ENCODE assay signal across 26 cellular contexts in genomic region chr12:130877333-130877732, GRCh38. TPM values are rescaled to one million over a fixed set of nuclear protein-coding genes. Genes with fewer than 3 reads are reported as not detected.
A peak's percentile ranks its signal among the peaks of the same experiment; 100 is the strongest.
DNase-seq lines count a peak whose midpoint lies in the region; ATAC-seq, FAIRE-seq and TF ChIP-seq lines count a peak whose summit lies in the region.
"Had no signal": no experiment of that assay in that cellular context is flagged by ENCODE, and none has a peak within 500 bp of the region (broad histone marks: within the 10 kb centered on the region; RNA-seq: fewer than 3 reads in every experiment).

No MANE protein-coding gene starts in this region.

- H3K36me3 Mint-ChIP-seq in Calu3 (ENCODE audit: insufficient read depth, unreplicated experiment): peaks cover 67% of the 10 kb centered on the region
- peaks cover 54% of the 10 kb centered on the region for H3K36me3 Mint-ChIP-seq in GM23338 (ENCODE audit: low read depth)

- H3K23me2 ChIP-seq in H1 (ENCODE audit: low read depth, low read length): peaks cover 8% of the 10 kb centered on the region

- H2BK120ac ChIP-seq in H1 (replicated peaks; ENCODE audit: low read depth, low read length): no peak overlapping the region

- FAIRE-seq in H1 (lab: Jason Lieb, UNC): no peak
- FAIRE-seq: astrocyte, keratinocyte had no signal

- no peak overlapping the region for H3K18ac ChIP-seq in H1 (ENCODE audit: extremely low read depth, low read length)

- H3K4ac ChIP-seq in H1 (replicated peaks; ENCODE audit: insufficient read length, low read depth, low read length): no peak overlapping the region

- H3K79me2 ChIP-seq in GM23338 (replicated peaks; ENCODE audit: insufficient read depth) (peaks cover 32% of the 10 kb centered on the region), SU-DHL-6 (ENCODE audit: insufficient read depth, low read length) (peaks cover 29% of the 10 kb centered on the region), H1 (ENCODE audit: control insufficient read depth in 1 of 2, insufficient read depth in 2 of 2, low read length in 2 of 2) (peaks cover 6 to 29% of the 10 kb centered on the region in 2 experiments)

- H3K79me1 ChIP-seq in H1 (ENCODE audit: low read depth, low read length): no peaks in the 10 kb centered on the region

- H3K9me3 ChIP-seq in SU-DHL-6 (ENCODE audit: insufficient read depth, low read length): no peaks in the 10 kb centered on the region
- no peaks in the 10 kb centered on the region for H3K9me3 ChIP-seq in H1 (ENCODE audit: insufficient read depth in 2 of 2, low read depth in 1 of 2, low read length in 1 of 2)
- H3K9me3 ChIP-seq: thyroid gland had no signal

- DNase-seq in Calu3 (no peak), GM23338 (ENCODE audit: low spot score) (no peak), H1 (ENCODE audit: low read depth in 1 of 2, low spot score in 2 of 2) (no peak), T-helper 9 cell (no peak)
- DNase-seq in activated effector memory CD4-positive, alpha-beta T cell treated with anti-CD3 and anti-CD28 coated beads, Interleukin-2, amount 50 U/mL, for 16 hours: no peak
- DNase-seq: activated CD4-positive, alpha-beta T cell treated with anti-CD3 and anti-CD28 coated beads, Interleukin-2, amount 10 ng/mL, durations not matched to agents 7 days and 5 days; activated naive CD4-positive, alpha-beta T cell treated with Interleukin-2 at 50 U/mL for 16 hours; CD4-positive, alpha-beta T cell; central memory CD4-positive, alpha-beta T cell; dermis blood vessel endothelial cell; DMS79; MV-4-11; NCI-H187; NCI-H774; occipital lobe; PC-3; SHP77; stimulated activated CD4-positive, alpha-beta T cell treated with anti-CD3 and anti-CD28 coated beads, Interleukin-2, amount 100 ng/mL, for 48 hours; thyroid gland had no signal

- no peak overlapping the region for H4K91ac ChIP-seq in H1 (replicated peaks; ENCODE audit: insufficient read length, low read length)

- no TSS peak for BruUV-seq in Calu3 (replicated peaks; lab: Mats Ljungman, UMichigan)

- peaks cover 14% of the 10 kb centered on the region for H3K27me3 Mint-ChIP-seq in Calu3 (ENCODE audit: unreplicated experiment)
- peaks cover 24% of the 10 kb centered on the region for H3K27me3 Mint-ChIP-seq in GM23338 (ENCODE audit: insufficient read depth, low read depth, poor library complexity)
- H3K27me3 Mint-ChIP-seq: activated CD4-positive, alpha-beta T cell treated with anti-CD3 and anti-CD28 coated beads, Interleukin-2, amount 10 ng/mL, durations not matched to agents 7 days and 5 days; CD4-positive, alpha-beta T cell; stimulated activated naive CD8-positive, alpha-beta T cell treated with anti-CD3 and anti-CD28 coated beads, Interleukin-15, Interleukin-2, amounts not matched to agents 100 ng/mL and 50 ng/mL, for 24 hours had no signal

- H3K27me3 ChIP-seq in GM23338 (ENCODE audit: insufficient read depth) (no peaks in the 10 kb centered on the region), SU-DHL-6 (ENCODE audit: low read length) (no peaks in the 10 kb centered on the region), H1 (replicated peaks in 1 of 4; ENCODE audit: control insufficient read depth in 3 of 4, extremely low read depth in 1 of 4, insufficient read depth in 3 of 4, low read length in 3 of 4) (no peaks in the 10 kb centered on the region)
- H3K27me3 ChIP-seq: thyroid gland had no signal

- ATAC-seq in GM23338 (no peak), GM18519 (IDR thresholded peaks at IDR 0.05; ENCODE audit: low FRiP score, unreplicated experiment) (no peak)

- H3K14ac ChIP-seq in H1 (ENCODE audit: insufficient read length): no peak overlapping the region

- H4K8ac ChIP-seq in H1 (ENCODE audit: extremely low read depth, insufficient read depth, low read length): no peak overlapping the region

- POLR2A ChIA-PET in H1 (lab: Charles Lee; ENCODE audit: partially characterized antibody): interaction anchor here (0.7 to 8.9 kb wide), 22 partner anchors 8 to 977 kb away, joined by 3 to 86 read pairs (median 7); no protein-coding TSS in a partner anchor

- no peak overlapping the region for H2BK12ac ChIP-seq in H1 (ENCODE audit: low read depth, low read length)

- H3F3A ChIP-seq in GM23338 (replicated peaks; ENCODE audit: low read depth) (peaks cover 57% of the 10 kb centered on the region), SU-DHL-6 (ENCODE audit: insufficient read depth) (peaks cover 72% of the 10 kb centered on the region)

- no peak for TF ChIP-seq RAD21 in H1 (IDR thresholded peaks at IDR 0.05 in 1 of 2, conservative IDR thresholded peaks at IDR 0.05 in 1 of 2; ENCODE audit: low read depth in 2 of 2, low read length in 2 of 2)

- no peak overlapping the region for H2BK20ac ChIP-seq in H1 (ENCODE audit: low read length)

- no peak overlapping the region for H3K4me3 Mint-ChIP-seq in Calu3 (ENCODE audit: low read depth, unreplicated experiment)
- H3K4me3 Mint-ChIP-seq in GM23338: no peak overlapping the region
- H3K4me3 Mint-ChIP-seq: activated CD4-positive, alpha-beta T cell treated with anti-CD3 and anti-CD28 coated beads, Interleukin-2, amount 10 ng/mL, durations not matched to agents 7 days and 5 days had no signal

- no peak overlapping the region for H3K56ac ChIP-seq in H1 (replicated peaks; ENCODE audit: insufficient read length, low read depth, low read length)

- peaks cover 51% of the 10 kb centered on the region for H3K4me1 Mint-ChIP-seq in Calu3 (ENCODE audit: low read depth, unreplicated experiment)
- peaks cover 53% of the 10 kb centered on the region for H3K4me1 Mint-ChIP-seq in GM23338

- TF ChIP-seq EP300 in H1 (IDR thresholded peaks at IDR 0.05; ENCODE audit: borderline replicate concordance in 1 of 2, low read depth in 2 of 2, low read length in 2 of 2): no peak

- H2BK5ac ChIP-seq in H1 (ENCODE audit: low read depth, low read length): no peak overlapping the region

- intact Hi-C loops in Calu3 (cut with micrococcal nuclease; ENCODE audit: unreplicated experiment): loop anchor here (10.0 kb wide), 1 partner anchor 1663 kb away; no protein-coding TSS in a partner anchor

- no peak overlapping the region for H3K4me2 ChIP-seq in GM23338
- peak overlapping the region; percentile 26 for H3K4me2 ChIP-seq in SU-DHL-6 (ENCODE audit: low read depth, low read length, poor library complexity, severe bottlenecking)
- no peak overlapping the region for H3K4me2 ChIP-seq in H1 (ENCODE audit: insufficient read depth in 1 of 2, low read depth in 2 of 2, low read length in 2 of 2)
- H3K4me2 ChIP-seq: smooth muscle cell had no signal

- H3K36me3 ChIP-seq in GM23338 (ENCODE audit: insufficient read depth) (peaks cover 47% of the 10 kb centered on the region), SU-DHL-6 (ENCODE audit: low read length) (peaks cover 44% of the 10 kb centered on the region), H1 (ENCODE audit: control insufficient read depth in 2 of 4, insufficient read depth in 4 of 4, low read length in 3 of 4) (peaks cover 27 to 53% (median 42%) of the 10 kb centered on the region in 4 experiments)

- no peaks in the 10 kb centered on the region for H3K9me3 Mint-ChIP-seq in Calu3 (ENCODE audit: low read depth, unreplicated experiment)
- peaks cover 4% of the 10 kb centered on the region; the same call in 2 of the 3 replicates for H3K9me3 Mint-ChIP-seq in GM23338
- H3K9me3 Mint-ChIP-seq: activated CD4-positive, alpha-beta T cell treated with anti-CD3 and anti-CD28 coated beads, Interleukin-2, amount 10 ng/mL, durations not matched to agents 7 days and 5 days; CD4-positive, alpha-beta T cell; stimulated activated naive CD8-positive, alpha-beta T cell treated with anti-CD3 and anti-CD28 coated beads, Interleukin-15, Interleukin-2, amounts not matched to agents 100 ng/mL and 50 ng/mL, for 24 hours had no signal

- WGBS in H1 (ENCODE audit: extremely low coverage in 1 of 2, insufficient coverage in 1 of 2, insufficient read length in 1 of 2, insufficient replicate concordance in 2 of 2, low coverage in 1 of 2, low lambda C conversion rate in 2 of 2, missing lambda C conversion rate in 1 of 2), 2 experiments: 89% methylated on average over 3 of the region's 3 CpGs; no CpG with 5 or more reads in 1 of the 2 experiments

- H3K4me1 ChIP-seq in GM23338 (ENCODE audit: insufficient read depth): peaks cover 39% of the 10 kb centered on the region
- H3K4me1 ChIP-seq in H1 (replicated peaks in 1 of 4; ENCODE audit: control insufficient read depth in 3 of 4, insufficient read depth in 4 of 4, low read length in 3 of 4): peaks cover 0 to 5% (median 3%) of the 10 kb centered on the region in 4 experiments; a peak in 4 of 7 replicates

- H2BK15ac ChIP-seq in H1 (ENCODE audit: low read length): no peak overlapping the region

- H3K27ac Mint-ChIP-seq in Calu3 (ENCODE audit: unreplicated experiment) (peak overlapping the region; percentile 62), GM23338 (no peak overlapping the region)
- H3K27ac Mint-ChIP-seq: activated CD4-positive, alpha-beta T cell treated with anti-CD3 and anti-CD28 coated beads, Interleukin-2, amount 10 ng/mL, durations not matched to agents 7 days and 5 days; CD4-positive, alpha-beta T cell had no signal

- H2AFZ ChIP-seq in GM23338: no peak overlapping the region
- H2AFZ ChIP-seq in SU-DHL-6 (ENCODE audit: low read depth, low read length, severe bottlenecking): no peak overlapping the region
- H2AFZ ChIP-seq in H1 (ENCODE audit: low read length): no peak overlapping the region

- H4K20me1 ChIP-seq in GM23338 (replicated peaks; ENCODE audit: insufficient read depth) (peaks cover 44% of the 10 kb centered on the region), SU-DHL-6 (ENCODE audit: low read depth, low read length) (peaks cover 37% of the 10 kb centered on the region), H1 (replicated peaks in 1 of 2; ENCODE audit: control insufficient read depth in 1 of 2, insufficient read depth in 2 of 2, low read length in 2 of 2) (peaks cover 7 to 9% of the 10 kb centered on the region in 2 experiments)

- no peak overlapping the region for H3K23ac ChIP-seq in H1 (ENCODE audit: insufficient read length)

- TF ChIP-seq CTCF in Calu3 (IDR thresholded peaks at IDR 0.05; ENCODE audit: unreplicated experiment): no peak
- no peak for TF ChIP-seq CTCF in GM23338 (conservative IDR thresholded peaks at IDR 0.05; ENCODE audit: low read depth in 2 of 2)
- no peak for TF ChIP-seq CTCF in SU-DHL-6 (IDR thresholded peaks at IDR 0.05; ENCODE audit: insufficient read depth, low read length, poor library complexity, severe bottlenecking)
- no peak for TF ChIP-seq CTCF in H1 (IDR thresholded peaks at IDR 0.05; ENCODE audit: control extremely low read depth in 1 of 3, insufficient read depth in 1 of 3, low read depth in 1 of 3, low read length in 3 of 3)

- no peak overlapping the region for H4K5ac ChIP-seq in H1 (ENCODE audit: insufficient read length, low read depth, low read length)

- TF ChIP-seq POLR2A in H1 (IDR thresholded peaks at IDR 0.05; ENCODE audit: control extremely low read depth in 1 of 2, low read depth in 2 of 2, low read length in 2 of 2): peak in 1 of 2 experiments; percentile 22; a peak in 1 of 3 replicates

- H3K4me3 ChIP-seq in GM23338 (no peak overlapping the region), SU-DHL-6 (ENCODE audit: insufficient read depth, low read length, poor library complexity, severe bottlenecking) (no peak overlapping the region), H1 (ENCODE audit: extremely low read depth in 1 of 4, insufficient read depth in 2 of 4, low read depth in 3 of 4, low read length in 4 of 4) (no peak overlapping the region)
- H3K4me3 ChIP-seq: lung, smooth muscle cell, thyroid gland had no signal

- H3K27ac ChIP-seq in GM23338 (ENCODE audit: low read depth): peak overlapping the region; percentile 90
- H3K27ac ChIP-seq in SU-DHL-6 (ENCODE audit: low read depth, low read length): peak overlapping the region; percentile 34; the same call in 1 of the 2 replicates
- no peak overlapping the region for H3K27ac ChIP-seq in H1 (ENCODE audit: low read depth, low read length)
- H3K27ac ChIP-seq: thyroid gland had no signal

- no peaks in the 10 kb centered on the region for H3K9me2 ChIP-seq in GM23338 (ENCODE audit: insufficient read depth)
- H3K9me2 ChIP-seq in SU-DHL-6 (replicated peaks; ENCODE audit: insufficient read depth, low read length): no peaks in the 10 kb centered on the region

- H2AK5ac ChIP-seq in H1 (ENCODE audit: low read depth, low read length): no peak overlapping the region

- CTCF ChIA-PET in Calu3 (lab: Charles Lee) (no interaction called here), H1 (lab: Charles Lee; ENCODE audit: partially characterized antibody) (interaction anchor here (1.2 to 2.2 kb wide), 3 partner anchors 13 to 50 kb away, joined by 4 to 9 read pairs (median 4); no protein-coding TSS in a partner anchor)

- H3K9ac ChIP-seq in SU-DHL-6 (ENCODE audit: low read length) (no peak overlapping the region), H1 (replicated peaks in 1 of 4; ENCODE audit: extremely low read depth in 1 of 4, low read depth in 3 of 4, low read length in 3 of 4) (no peak overlapping the region)

RNA-seq across cellular contexts. Expression of gene RAN, which starts 5.5 kb away (rescaled TPM):
- 1,463 and 1,538 TPM in 2 replicates for total RNA-seq in Calu3 (2022)
- total RNA-seq in GM23338 (2014; rRNA removed; shearing (Covaris generic)): 855 and 976 TPM in 2 replicates
- polyA plus RNA-seq in GM23338 (2016; fragmentation: Nextera tagmentation; extraction: Ambion mirVana) (2,114 and 2,289 TPM in 2 replicates), H1 (2011; rRNA removed) (1,559 and 2,203 TPM in 2 replicates)
- total RNA-seq in H1 (2021; fragmentation: NEBNext Ultra II Directional; extraction: Animal tissue kit (Norgen Biotek cat#: 25700)): 2,056 and 2,064 TPM in 2 replicates
- 3,091 TPM for polyA plus RNA-seq in H1 (2011; cell fraction: cytosol; rRNA removed)
- 846 TPM for polyA plus RNA-seq in H1 (2011; cell fraction: nucleus; rRNA removed)
- polyA plus RNA-seq in H1 (2012, experiment 1 of 2): 2,430 to 2,650 TPM (median 2,578 TPM) in 4 replicates
- polyA plus RNA-seq in H1 (2012, experiment 2 of 2): 345 TPM
- 714 TPM for polyA plus RNA-seq in H1 (2013, experiment 1 of 2)
- polyA plus RNA-seq in H1 (2013, experiment 2 of 2): 699 TPM
- 1,671 and 1,842 TPM in 2 replicates for polyA minus RNA-seq in H1 (2011; rRNA and poly(A)+ RNA removed)
- polyA minus RNA-seq in H1 (2011; cell fraction: cytosol; rRNA and poly(A)+ RNA removed): 628 TPM
- polyA minus RNA-seq in H1 (2011; cell fraction: nucleus; rRNA and poly(A)+ RNA removed): 352 TPM

RNA-seq across cellular contexts. Expression of gene STX2, which starts 38.3 kb away (rescaled TPM):
- total RNA-seq in Calu3 (2022): 21.0 and 26.7 TPM in 2 replicates
- 23.9 and 35.4 TPM in 2 replicates for total RNA-seq in GM23338 (2014; rRNA removed; shearing (Covaris generic))
- 16.4 and 17.7 TPM in 2 replicates for polyA plus RNA-seq in GM23338 (2016; fragmentation: Nextera tagmentation; extraction: Ambion mirVana)
- 22.0 and 26.3 TPM in 2 replicates for total RNA-seq in H1 (2021; fragmentation: NEBNext Ultra II Directional; extraction: Animal tissue kit (Norgen Biotek cat#: 25700))
- 13.9 and 20.0 TPM in 2 replicates for polyA plus RNA-seq in H1 (2011; rRNA removed)
- polyA plus RNA-seq in H1 (2011; cell fraction: cytosol; rRNA removed): 20.8 TPM
- 13.3 TPM for polyA plus RNA-seq in H1 (2011; cell fraction: nucleus; rRNA removed)
- 14.6 to 22.0 TPM (median 17.8 TPM) in 4 replicates for polyA plus RNA-seq in H1 (2012, experiment 1 of 2)
- polyA plus RNA-seq in H1 (2012, experiment 2 of 2): 3.5 TPM
- polyA plus RNA-seq in H1 (2013, experiment 1 of 2): 19.0 TPM
- polyA plus RNA-seq in H1 (2013, experiment 2 of 2): 17.5 TPM
- 13.7 and 18.8 TPM in 2 replicates for polyA minus RNA-seq in H1 (2011; rRNA and poly(A)+ RNA removed)
- 8.4 TPM for polyA minus RNA-seq in H1 (2011; cell fraction: cytosol; rRNA and poly(A)+ RNA removed)
- polyA minus RNA-seq in H1 (2011; cell fraction: nucleus; rRNA and poly(A)+ RNA removed): 10.2 TPM
